In genomic region chr6:108560463-108561308, GRCh38 we compare ENCODE assay signal across 8 cellular contexts. TPM values are rescaled to one million over a fixed set of nuclear protein-coding genes. Genes with fewer than 3 reads are reported as not detected.
DNase-seq lines count a peak whose midpoint lies in the region; ATAC-seq and TF ChIP-seq lines count a peak whose summit lies in the region.

Gene FOXO3, plus strand, starts transcription at chr6:108560917. Its CDS starts 292 bp downstream, at chr6:108561209.

- no peaks in the 10 kb centered on the region for H3K27me3 ChIP-seq in colonic mucosa

- intact Hi-C loops in activated CD4-positive, alpha-beta T cell treated with anti-CD3 and anti-CD28 coated beads for 36 hours (cut with DNase I, micrococcal nuclease), result loop anchor here in 1 of 2 experiments (5.0 kb wide), 2 partner anchors 37 to 107 kb away; no protein-coding TSS in a partner anchor
- intact Hi-C loops in colonic mucosa (cut with DNase I), result no loop called here

- peak within 1 kb of the TSS; percentile 83 for H3K4me3 Mint-ChIP-seq in activated CD4-positive, alpha-beta T cell treated with anti-CD3 and anti-CD28 coated beads for 36 hours

- H3K4me1 ChIP-seq in colonic mucosa, result peaks cover 6% of the 10 kb centered on the region

- peak within 1 kb of the TSS; percentile 47 for H3K27ac Mint-ChIP-seq in activated CD4-positive, alpha-beta T cell treated with anti-CD3 and anti-CD28 coated beads for 36 hours

- TF ChIP-seq CTCF in colonic mucosa (IDR thresholded peaks at IDR 0.05), result no peak

- ATAC-seq in activated CD4-positive, alpha-beta T cell treated with anti-CD3 and anti-CD28 coated beads for 36 hours, result no peak
- ATAC-seq in GM19324 (IDR thresholded peaks at IDR 0.05; ENCODE audit: low FRiP score, unreplicated experiment), result no peak

- H3K4me1 Mint-ChIP-seq in activated CD4-positive, alpha-beta T cell treated with anti-CD3 and anti-CD28 coated beads for 36 hours, result peaks cover 41% of the 10 kb centered on the region

- CTCF ChIA-PET in activated CD4-positive, alpha-beta T cell treated with anti-CD3 and anti-CD28 coated beads for 36 hours (lab: Charles Lee), result no interaction called here

- H3K4me3 ChIP-seq in colonic mucosa, result peak within 1 kb of the TSS; percentile 79

- DNase-seq in NCI-H2081 (lab: John Stamatoyannopoulos, UW) (peak; percentile 39 to 58), NCI-H2081 treated with DMSO at 0.1 percent for 48 hours (lab: John Stamatoyannopoulos, UW) (no peak), NCI-H2107 treated with DMSO at 0.1 percent for 48 hours (lab: John Stamatoyannopoulos, UW; ENCODE audit: unreplicated experiment) (peak; percentile 30), colonic mucosa (peak; percentile 94), kidney glomerular epithelial cell (lab: John Stamatoyannopoulos, UW) (peak; percentile 72)
- peak; percentile 71 for DNase-seq in activated CD4-positive, alpha-beta T cell treated with anti-CD3 and anti-CD28 coated beads for 36 hours
- peak; percentile 73 for DNase-seq in stimulated activated CD4-positive, alpha-beta T cell treated with anti-CD3 and anti-CD28 coated beads, Interleukin-15, amount 100 ng/mL, for 24 hours

- peaks cover 11% of the 10 kb centered on the region for H3K27me3 Mint-ChIP-seq in activated CD4-positive, alpha-beta T cell treated with anti-CD3 and anti-CD28 coated beads for 36 hours

- H3K9me3 ChIP-seq in colonic mucosa, result no peaks in the 10 kb centered on the region

- H3K36me3 Mint-ChIP-seq in activated CD4-positive, alpha-beta T cell treated with anti-CD3 and anti-CD28 coated beads for 36 hours (ENCODE audit: low read depth), result peaks cover 11% of the 10 kb centered on the region

- peak within 1 kb of the TSS; percentile 100 for H3K27ac ChIP-seq in colonic mucosa

- H3K36me3 ChIP-seq in colonic mucosa, result no peaks in the 10 kb centered on the region

- no peaks in the 10 kb centered on the region for H3K9me3 Mint-ChIP-seq in activated CD4-positive, alpha-beta T cell treated with anti-CD3 and anti-CD28 coated beads for 36 hours (ENCODE audit: low read depth)

- POLR2A ChIA-PET in activated CD4-positive, alpha-beta T cell treated with anti-CD3 and anti-CD28 coated beads for 36 hours (lab: Charles Lee), result no interaction called here

- H3K9ac ChIP-seq in colonic mucosa (ENCODE audit: low read depth in 2 of 2, low read length in 2 of 2), result peak within 1 kb of the TSS; percentile 93 to 96

RNA-seq across cellular contexts. Expression of gene FOXO3, which starts in this region (rescaled TPM):
- 1 to 10 TPM; 7.4 to 9.0 TPM for total RNA-seq in activated CD4-positive, alpha-beta T cell treated with anti-CD3 and anti-CD28 coated beads for 36 hours
- 10 to 100 TPM; 33.4 to 61.7 TPM for total RNA-seq in colonic mucosa
